Comparison of ENCODE assay signal across 8 cellular contexts in genomic region chr18:42028232-42028832, GRCh38.
A peak's percentile ranks its signal among the peaks of the same experiment; 100 is the strongest.
DNase-seq lines count a peak whose midpoint lies in the region; ATAC-seq and TF ChIP-seq lines count a peak whose summit lies in the region.

No MANE protein-coding gene starts in this region.

- no peaks in the 10 kb centered on the region for H3K27me3 Mint-ChIP-seq in activated CD4-positive, alpha-beta T cell treated with anti-CD3 and anti-CD28 coated beads for 36 hours

- ATAC-seq in activated CD4-positive, alpha-beta T cell treated with anti-CD3 and anti-CD28 coated beads for 36 hours = no peak
- ATAC-seq in GM18870 (IDR thresholded peaks at IDR 0.05; ENCODE audit: unreplicated experiment) = no peak

- TF ChIP-seq CTCF in LNCaP clone FGC (IDR thresholded peaks at IDR 0.05; ENCODE audit: control insufficient read depth, extremely low read depth, insufficient read depth) (peak; percentile 79), fibroblast of pulmonary artery (IDR thresholded peaks at IDR 0.05; ENCODE audit: low read length, missing control alignments) (peak; percentile 97), sigmoid colon (IDR thresholded peaks at IDR 0.05) (peak in 3 of 4 experiments; percentile 30 to 63 (median 45))

- 43 to 51% methylated on average over 6 of the region's 6 CpGs for WGBS in sigmoid colon, 2 donors

- TF ChIP-seq EP300 in sigmoid colon (IDR thresholded peaks at IDR 0.05) = no peak

- intact Hi-C loops in activated CD4-positive, alpha-beta T cell treated with anti-CD3 and anti-CD28 coated beads for 36 hours (cut with DNase I, micrococcal nuclease) = no loop called here
- intact Hi-C loops in sigmoid colon (cut with DNase I) = no loop called here

- H3K4me1 ChIP-seq in sigmoid colon = no peaks in the 10 kb centered on the region

- no peaks in the 10 kb centered on the region for H3K27me3 ChIP-seq in sigmoid colon

- H3K9me3 ChIP-seq in sigmoid colon = no peaks in the 10 kb centered on the region

- POLR2A ChIA-PET in activated CD4-positive, alpha-beta T cell treated with anti-CD3 and anti-CD28 coated beads for 36 hours (lab: Charles Lee) = no interaction called here

- no peaks in the 10 kb centered on the region for H3K9me3 Mint-ChIP-seq in activated CD4-positive, alpha-beta T cell treated with anti-CD3 and anti-CD28 coated beads for 36 hours (ENCODE audit: low read depth)

- H3K36me3 ChIP-seq in sigmoid colon = peaks cover 0 to 59% (median 4%) of the 10 kb centered on the region in 4 donors

- CTCF ChIA-PET in activated CD4-positive, alpha-beta T cell treated with anti-CD3 and anti-CD28 coated beads for 36 hours (lab: Charles Lee) = interaction anchor here (0.5 to 2.6 kb wide), 27 partner anchors 9 to 555 kb away, joined by 3 to 26 read pairs (median 4); partner anchors contain the start of gene PIK3C3

- H3K36me3 Mint-ChIP-seq in activated CD4-positive, alpha-beta T cell treated with anti-CD3 and anti-CD28 coated beads for 36 hours (ENCODE audit: low read depth) = peaks cover 18% of the 10 kb centered on the region

- peak; percentile 47 for DNase-seq in activated CD4-positive, alpha-beta T cell treated with anti-CD3 and anti-CD28 coated beads for 36 hours
- DNase-seq in activated CD4-positive, alpha-beta T cell treated with anti-CD3 and anti-CD28 coated beads for 1 hour = no peak
- DNase-seq in LNCaP clone FGC (ENCODE audit: low read depth) (no peak), fibroblast of pulmonary artery (ENCODE audit: low read depth) (peak; percentile 59), sigmoid colon (no peak), NCI-H1930 (lab: John Stamatoyannopoulos, UW) (no peak)
- peak; percentile 13 for DNase-seq in activated CD4-positive, alpha-beta T cell treated with anti-CD3 and anti-CD28 coated beads for 4 hours

- peaks cover 28% of the 10 kb centered on the region for H3K4me1 Mint-ChIP-seq in activated CD4-positive, alpha-beta T cell treated with anti-CD3 and anti-CD28 coated beads for 36 hours

- no peak for TF ChIP-seq POLR2A in sigmoid colon (IDR thresholded peaks at IDR 0.05)

- H3K27ac ChIP-seq in sigmoid colon = no peak overlapping the region

- no peak overlapping the region for H3K4me3 Mint-ChIP-seq in activated CD4-positive, alpha-beta T cell treated with anti-CD3 and anti-CD28 coated beads for 36 hours

- H3K4me3 ChIP-seq in LNCaP clone FGC (ENCODE audit: low read depth, low read length) (no peak overlapping the region), fibroblast of pulmonary artery (replicated peaks; ENCODE audit: low read depth, low read length) (no peak overlapping the region), sigmoid colon (no peak overlapping the region)

- no peak overlapping the region for H3K27ac Mint-ChIP-seq in activated CD4-positive, alpha-beta T cell treated with anti-CD3 and anti-CD28 coated beads for 36 hours

Comparison
In these comparisons a context has a peak if more than half of its experiments do, and no peak if none do; other contexts are left out.
1. DNase-seq: peak in activated CD4-positive, alpha-beta T cell treated with anti-CD3 and anti-CD28 coated beads for 36 hours (single experiment), activated CD4-positive, alpha-beta T cell treated with anti-CD3 and anti-CD28 coated beads for 4 hours (2 of 2) and fibroblast of pulmonary artery (single experiment); none in activated CD4-positive, alpha-beta T cell treated with anti-CD3 and anti-CD28 coated beads for 1 hour (single experiment), LNCaP clone FGC (single experiment), sigmoid colon (single experiment) and NCI-H1930 (0 of 2).
2. CTCF ChIP-seq: peak in every context shown above with its lines; median percentile 97 in fibroblast of pulmonary artery; 79 in LNCaP clone FGC; 45 in sigmoid colon.